8 cellular contexts compared by ENCODE assay signal in genomic region chr20:18466574-18466893, GRCh38. TPM values are rescaled to one million over a fixed set of nuclear protein-coding genes. Genes with fewer than 3 reads are reported as not detected.
DNase-seq lines count a peak whose midpoint lies in the region; TF ChIP-seq lines count a peak whose summit lies in the region.

No MANE protein-coding gene starts in this region.

- H3K9me3 Mint-ChIP-seq in H9, result no peaks in the 10 kb centered on the region

- H4K20me1 ChIP-seq in H9 (ENCODE audit: control insufficient read depth, insufficient read depth, insufficient read length) (no peaks in the 10 kb centered on the region), PC-9 (ENCODE audit: insufficient read depth) (no peaks in the 10 kb centered on the region)

- CTCF ChIA-PET in PC-9 (lab: Charles Lee), result no interaction called here

- no peak overlapping the region for H3T11ph ChIP-seq in H9 (ENCODE audit: low read length)

- H3K9me2 ChIP-seq in PC-9 (ENCODE audit: insufficient read depth), result no peaks in the 10 kb centered on the region

- no peaks in the 10 kb centered on the region for H3K27me3 Mint-ChIP-seq in H9 (ENCODE audit: low read depth)

- H2BK12ac ChIP-seq in H9 (ENCODE audit: insufficient read length, low read depth, low read length), result no peak overlapping the region

- no peak overlapping the region for H2BK15ac ChIP-seq in H9 (ENCODE audit: low read depth, low read length)

- H4K5ac ChIP-seq in H9 (ENCODE audit: insufficient read length, low read depth, low read length), result no peak overlapping the region

- no peak overlapping the region for H2BK5ac ChIP-seq in H9 (ENCODE audit: insufficient read length, low read length)

- peak overlapping the region; percentile 98 to 99 for H3K4me3 Mint-ChIP-seq in H9

- H3K4me1 ChIP-seq in H9 (ENCODE audit: insufficient read depth, low read length) (no peaks in the 10 kb centered on the region), PC-9 (replicated peaks; ENCODE audit: insufficient read depth) (peaks cover 16% of the 10 kb centered on the region), esophagus muscularis mucosa (peaks cover 14 to 28% (median 20%) of the 10 kb centered on the region in 4 donors), neutrophil (ENCODE audit: control insufficient read depth in 1 of 2, insufficient read depth in 1 of 2, low read depth in 1 of 2, low read length in 1 of 2) (peaks cover 6 to 17% of the 10 kb centered on the region in 2 experiments)

- peaks cover 4% of the 10 kb centered on the region for H3K79me1 ChIP-seq in H9 (ENCODE audit: insufficient read depth, low read depth, low read length, poor library complexity, severe bottlenecking)

- 0 out of 2 replicates have a peak, but pooled peaks cover 12% of the 10 kb centered on the region for H3K36me3 ChIP-seq in PC-9 (ENCODE audit: low read depth)
- H3K36me3 ChIP-seq in esophagus muscularis mucosa, result peaks cover 0 to 20% (median 11%) of the 10 kb centered on the region in 4 donors
- H3K36me3 ChIP-seq in neutrophil, result peaks cover 9% of the 10 kb centered on the region

- H3K14ac ChIP-seq in H9 (ENCODE audit: insufficient read depth, low read length), result no peak overlapping the region

- H3K23ac ChIP-seq in H9 (ENCODE audit: insufficient read length, low read depth, low read length), result no peak overlapping the region

- H2BK20ac ChIP-seq in H9 (ENCODE audit: low read depth, low read length, poor library complexity, severe bottlenecking), result no peak overlapping the region

- TF ChIP-seq EP300 in esophagus muscularis mucosa (IDR thresholded peaks at IDR 0.05), result no peak

- H3K79me2 ChIP-seq in H9 (ENCODE audit: insufficient read depth, low read length), result peaks cover 9% of the 10 kb centered on the region
- peaks cover 33% of the 10 kb centered on the region for H3K79me2 ChIP-seq in PC-9 (ENCODE audit: low read depth)

- POLR2A ChIA-PET in PC-9 (lab: Charles Lee; ENCODE audit: unreplicated experiment), result interaction anchor here (1.2 kb wide), 1 partner anchor 41 kb away, joined by 17 read pairs; the partner anchor contains the start of gene SEC23B

- no peak overlapping the region for H3K56ac ChIP-seq in H9 (ENCODE audit: insufficient read length, low read depth, low read length)

- intact Hi-C loops in PC-9 (cut with micrococcal nuclease; ENCODE audit: unreplicated experiment) (loop anchor here (2.0 kb wide), 3 partner anchors 30 to 498 kb away; partner anchors contain the start of genes MGME1, RBBP9, SNX5 and ZNF133), esophagus muscularis mucosa (cut with DNase I) (loop anchor here (5.0 kb wide), 1 partner anchor 41 kb away; the partner anchor contains the start of gene SEC23B), posterior cingulate gyrus (cut with DNase I) (loop anchor here (2.0 to 5.0 kb wide), 3 partner anchors 30 to 179 kb away; partner anchors contain the start of genes RBBP9, SMIM26 and ZNF133)

- no peak for TF ChIP-seq POLR2A in esophagus muscularis mucosa (IDR thresholded peaks at IDR 0.05; ENCODE audit: low read depth)

- no peak overlapping the region for H2AK5ac ChIP-seq in H9 (ENCODE audit: insufficient read length, low read length)

- H3K23me2 ChIP-seq in H9 (ENCODE audit: insufficient read length, low read depth, low read length, poor library complexity, severe bottlenecking), result peaks cover 11% of the 10 kb centered on the region

- H3K27ac Mint-ChIP-seq in H9, result peak overlapping the region; percentile 100; a peak in 6 of 7 replicates

- DNase-seq in H9 (no peak), PC-9 (no peak), esophagus muscularis mucosa (ENCODE audit: extremely low spot score) (no peak), posterior cingulate gyrus (no peak), NCI-H128 (lab: John Stamatoyannopoulos, UW; ENCODE audit: unreplicated experiment) (no peak)
- no peak for DNase-seq in stimulated activated CD4-positive, alpha-beta T cell treated with anti-CD3 and anti-CD28 coated beads, Interleukin-4, amount 100 ng/mL, for 24 hours

- no TSS peak for BruUV-seq in PC-9 (replicated peaks; lab: Mats Ljungman, UMichigan)

- TF ChIP-seq CTCF in H9 (conservative IDR thresholded peaks at IDR 0.05) (no peak), PC-9 (conservative IDR thresholded peaks at IDR 0.05) (no peak), esophagus muscularis mucosa (IDR thresholded peaks at IDR 0.05) (no peak), neutrophil (IDR thresholded peaks at IDR 0.05) (no peak)

- peak overlapping the region; percentile 100 for H3K4me2 ChIP-seq in H9 (ENCODE audit: insufficient read depth, insufficient read length, low read length)
- H3K4me2 ChIP-seq in PC-9, result peak overlapping the region; percentile 98

- H3K27ac ChIP-seq in H9 (ENCODE audit: insufficient read length, low read depth, low read length), result no peak overlapping the region
- H3K27ac ChIP-seq in PC-9, result no peak overlapping the region
- H3K27ac ChIP-seq in esophagus muscularis mucosa (replicated peaks in 1 of 4), result peak overlapping the region; percentile 73 to 82 (median 80)
- H3K27ac ChIP-seq in neutrophil, result peak overlapping the region; percentile 85

- H4K91ac ChIP-seq in H9 (ENCODE audit: insufficient read length, low read depth, low read length), result no peak overlapping the region

- H4K8ac ChIP-seq in H9 (replicated peaks; ENCODE audit: insufficient read length, low read depth, low read length), result no peak overlapping the region

- H2AFZ ChIP-seq in H9 (ENCODE audit: low read length) (no peak overlapping the region), PC-9 (peak overlapping the region; percentile 94)

- H3K27me3 ChIP-seq in H9 (ENCODE audit: insufficient read depth, low read length), result no peaks in the 10 kb centered on the region
- no peaks in the 10 kb centered on the region for H3K27me3 ChIP-seq in PC-9 (ENCODE audit: insufficient read depth, low read depth)
- H3K27me3 ChIP-seq in esophagus muscularis mucosa, result no peaks in the 10 kb centered on the region
- no peaks in the 10 kb centered on the region for H3K27me3 ChIP-seq in neutrophil

- WGBS in H9 (ENCODE audit: extremely low coverage, insufficient read length, low lambda C conversion rate), result no CpG with 5 or more reads among the region's 15 CpGs
- 3% methylated on average over 9 of the region's 15 CpGs for WGBS in esophagus muscularis mucosa

- no peak overlapping the region for H3K18ac ChIP-seq in H9 (ENCODE audit: insufficient read length, low read depth, low read length)

- H3K4ac ChIP-seq in H9 (ENCODE audit: low read depth, low read length), result no peak overlapping the region

- H2BK120ac ChIP-seq in H9 (ENCODE audit: low read depth, low read length, poor library complexity, severe bottlenecking), result no peak overlapping the region

- no peaks in the 10 kb centered on the region for H3F3A ChIP-seq in PC-9 (ENCODE audit: insufficient read depth, low read depth)

- H3K36me3 Mint-ChIP-seq in H9 (ENCODE audit: insufficient read depth in 1 of 3, low read depth in 3 of 3), result peaks cover 0 to 7% (median 5%) of the 10 kb centered on the region in 3 experiments; a peak in 3 of 7 replicates

- H3K4me3 ChIP-seq in GM08714 (ENCODE audit: low read length) (peak overlapping the region; percentile 95), PC-9 (peak overlapping the region; percentile 97), esophagus muscularis mucosa (peak overlapping the region; percentile 68 to 90 (median 81)), neutrophil (ENCODE audit: low read depth in 1 of 2, low read length in 1 of 2) (peak overlapping the region; percentile 75 to 79)

- H3K4me1 Mint-ChIP-seq in H9, result peaks cover 10 to 13% of the 10 kb centered on the region in 2 experiments

- H3K9ac ChIP-seq in H9 (ENCODE audit: extremely low read depth, insufficient read length, low read length), result peak overlapping the region; percentile 77

- H3K9me3 ChIP-seq in H9 (ENCODE audit: control insufficient read depth, low read depth, low read length), result no peaks in the 10 kb centered on the region
- no peaks in the 10 kb centered on the region for H3K9me3 ChIP-seq in PC-9 (ENCODE audit: insufficient read depth, low read depth)
- H3K9me3 ChIP-seq in esophagus muscularis mucosa, result no peaks in the 10 kb centered on the region
- H3K9me3 ChIP-seq in neutrophil, result no peaks in the 10 kb centered on the region

RNA-seq across cellular contexts. Expression of gene DZANK1, which starts 0.3 kb away (rescaled TPM):
- total RNA-seq in H9 (2021), result 9.6 and 10.5 TPM in 2 replicates
- total RNA-seq in PC-9 (2021), result 4.4 and 7.3 TPM in 2 replicates
- total RNA-seq in esophagus muscularis mucosa, result 1 to 10 TPM; 1.3 to 2.1 (median 1.4) TPM

RNA-seq across cellular contexts. Expression of gene POLR3F, which starts 0.7 kb away (rescaled TPM):
- 16.1 and 17.6 TPM in 2 replicates for total RNA-seq in H9 (2021)
- total RNA-seq in PC-9 (2021), result 7.4 and 9.6 TPM in 2 replicates
- 10 to 100 TPM in 2 of 4 donors, 1 to 10 TPM in 2; 9.1 to 13.3 (median 11.0) TPM for total RNA-seq in esophagus muscularis mucosa

RNA-seq across cellular contexts. Expression of gene RBBP9, which starts 30.5 kb away (rescaled TPM):
- 12.0 TPM in 2 replicates for total RNA-seq in H9 (2021)
- total RNA-seq in PC-9 (2021), result 24.0 and 29.5 TPM in 2 replicates
- total RNA-seq in esophagus muscularis mucosa, result 10 to 100 TPM; 13.7 to 16.7 (median 15.3) TPM

RNA-seq across cellular contexts. Expression of gene SEC23B, which starts 41.2 kb away (rescaled TPM):
- total RNA-seq in H9 (2021) (60.0 and 65.9 TPM in 2 replicates), PC-9 (2021) (60.3 and 78.5 TPM in 2 replicates), esophagus muscularis mucosa (10 to 100 TPM; 14.1 to 21.0 (median 18.7) TPM)

Comparison
In these comparisons a context has a peak if more than half of its experiments do, and no peak if none do; other contexts are left out.
1. H3K27ac ChIP-seq: peak in esophagus muscularis mucosa (4 of 4) and neutrophil (single experiment); none in H9 (single experiment) and PC-9 (single experiment).
2. Peak in every context shown above with its lines, with median percentiles within 50 percentile points of each other: H3K4me3 ChIP-seq.